ENCODE assay signal across 13 cellular contexts in the genomic region with DNA sequence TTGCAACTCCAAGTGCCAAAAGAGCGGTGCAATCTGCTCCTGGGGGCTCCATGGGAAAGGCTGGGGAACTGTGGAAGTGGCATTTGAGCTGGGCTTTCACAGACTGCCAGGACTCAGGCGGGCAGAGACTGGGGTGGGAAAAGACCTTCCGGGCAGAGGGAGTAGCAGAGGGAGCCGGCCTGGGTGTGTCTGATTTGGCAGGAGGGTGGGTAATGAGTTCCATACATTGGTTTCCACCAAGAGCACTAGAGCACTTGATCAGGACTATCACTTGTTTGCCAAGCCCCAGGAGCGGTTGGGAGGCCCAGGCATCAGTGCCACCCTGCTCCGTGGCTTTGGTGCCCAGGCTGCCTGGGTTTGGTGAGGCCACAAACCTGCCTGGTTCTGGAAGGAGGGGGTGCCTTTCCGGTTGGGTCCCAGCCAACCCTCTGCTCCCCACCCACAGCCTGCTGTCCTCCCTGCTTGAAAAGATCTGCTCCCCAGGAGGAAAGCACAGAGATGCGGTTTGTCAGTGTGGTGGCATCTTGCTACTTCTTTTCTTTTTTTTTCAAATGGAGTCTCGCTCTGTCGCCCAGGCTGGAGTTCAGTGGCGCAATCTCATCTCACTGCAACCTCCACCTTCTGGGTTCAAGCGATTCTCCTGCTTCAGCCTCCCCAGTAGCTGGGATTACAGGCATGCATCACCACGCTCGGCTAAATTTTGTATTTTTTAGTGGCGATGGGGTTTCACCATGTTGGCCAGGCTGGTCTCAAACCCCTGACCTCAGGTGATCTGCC. TPM values are rescaled to one million over a fixed set of nuclear protein-coding genes. Genes with fewer than 3 reads are reported as not detected.
DNase-seq lines count a peak whose midpoint lies in the region; ATAC-seq and TF ChIP-seq lines count a peak whose summit lies in the region.
"Had no signal": no experiment of that assay in that cellular context is flagged by ENCODE, and none has a peak within 500 bp of the region (broad histone marks: within the 10 kb centered on the region; RNA-seq: fewer than 3 reads in every experiment).

No MANE protein-coding gene starts in this region.

- H3K27ac ChIP-seq in HEK293 (ENCODE audit: extremely low read depth, low read depth, low read length): no peak overlapping the region
- H3K27ac ChIP-seq: SJCRH30 had no signal

- H3K4me1 Mint-ChIP-seq in activated naive CD4-positive, alpha-beta T cell treated with anti-CD3 and anti-CD28 coated beads, Interleukin-2, amount 10 ng/mL, durations not matched to agents 7 days and 5 days: peaks cover 29% of the 10 kb centered on the region
- H3K4me1 Mint-ChIP-seq in effector memory CD8-positive, alpha-beta T cell (ENCODE audit: low read depth in 2 of 2): peaks cover 10 to 18% of the 10 kb centered on the region in 2 donors
- peaks cover 26% of the 10 kb centered on the region for H3K4me1 Mint-ChIP-seq in stimulated activated effector memory CD8-positive, alpha-beta T cell treated with anti-CD3 and anti-CD28 coated beads, Interleukin-12 subunit alpha, Interleukin-12 subunit beta, amount 100 ng/mL, for 72 hours

- H3K4me1 ChIP-seq in HEK293 (ENCODE audit: control insufficient read depth, insufficient read depth, low read length): no peaks in the 10 kb centered on the region; the same call in 1 of the 2 replicates

- POLR2A ChIA-PET in HEK293 (lab: Yijun Ruan, JAX): interaction anchor here (1.0 to 2.4 kb wide), 4 partner anchors 8 to 15 kb away, joined by 3 to 11 read pairs (median 4); partner anchors contain the start of gene TRIM65

- no peak overlapping the region for H3K4me3 Mint-ChIP-seq in activated naive CD4-positive, alpha-beta T cell treated with anti-CD3 and anti-CD28 coated beads, Interleukin-2, amount 10 ng/mL, durations not matched to agents 7 days and 5 days
- H3K4me3 Mint-ChIP-seq in effector memory CD8-positive, alpha-beta T cell: peak overlapping the region in 1 of 2 donors; percentile 31
- H3K4me3 Mint-ChIP-seq in stimulated activated effector memory CD8-positive, alpha-beta T cell treated with anti-CD3 and anti-CD28 coated beads, Interleukin-12 subunit alpha, Interleukin-12 subunit beta, amount 100 ng/mL, for 72 hours: no peak overlapping the region

- H3K36me3 Mint-ChIP-seq in activated naive CD4-positive, alpha-beta T cell treated with anti-CD3 and anti-CD28 coated beads, Interleukin-2, amount 10 ng/mL, durations not matched to agents 7 days and 5 days: peaks cover 2% of the 10 kb centered on the region
- no peaks in the 10 kb centered on the region for H3K36me3 Mint-ChIP-seq in effector memory CD8-positive, alpha-beta T cell (ENCODE audit: insufficient read depth)
- H3K36me3 Mint-ChIP-seq in stimulated activated effector memory CD8-positive, alpha-beta T cell treated with anti-CD3 and anti-CD28 coated beads, Interleukin-12 subunit alpha, Interleukin-12 subunit beta, amount 100 ng/mL, for 72 hours: peaks cover 6% of the 10 kb centered on the region

- no peak overlapping the region for H3K4me3 ChIP-seq in HEK293 (ENCODE audit: low read depth, low read length)
- H3K4me3 ChIP-seq: SJCRH30 had no signal

- CTCF ChIA-PET in activated naive CD4-positive, alpha-beta T cell treated with anti-CD3 and anti-CD28 coated beads, Interleukin-2, amount 10 ng/mL, durations not matched to agents 7 days and 5 days (lab: Charles Lee): interaction anchor here (1.0 to 9.2 kb wide), 3 partner anchors 16 to 34 kb away, joined by 3 to 103 read pairs (median 56); partner anchors contain the start of genes TRIM65 and WBP2
- CTCF ChIA-PET in HEK293 (lab: Yijun Ruan, JAX): interaction anchor here (0.7 to 1.7 kb wide), 5 partner anchors 14 to 585 kb away, joined by 3 to 5 read pairs (median 3); partner anchors contain the start of gene TRIM65

- no peaks in the 10 kb centered on the region for H3K9me3 Mint-ChIP-seq in activated naive CD4-positive, alpha-beta T cell treated with anti-CD3 and anti-CD28 coated beads, Interleukin-2, amount 10 ng/mL, durations not matched to agents 7 days and 5 days
- H3K9me3 Mint-ChIP-seq in effector memory CD8-positive, alpha-beta T cell: no peaks in the 10 kb centered on the region
- no peaks in the 10 kb centered on the region for H3K9me3 Mint-ChIP-seq in stimulated activated effector memory CD8-positive, alpha-beta T cell treated with anti-CD3 and anti-CD28 coated beads, Interleukin-12 subunit alpha, Interleukin-12 subunit beta, amount 100 ng/mL, for 72 hours

- peaks cover 52% of the 10 kb centered on the region for H3K27me3 Mint-ChIP-seq in activated naive CD4-positive, alpha-beta T cell treated with anti-CD3 and anti-CD28 coated beads, Interleukin-2, amount 10 ng/mL, durations not matched to agents 7 days and 5 days
- no peaks in the 10 kb centered on the region for H3K27me3 Mint-ChIP-seq in effector memory CD8-positive, alpha-beta T cell

- no peaks in the 10 kb centered on the region; a peak in 1 of 3 replicates for H3K36me3 ChIP-seq in HEK293 (ENCODE audit: control insufficient read depth in 2 of 2, insufficient read depth in 1 of 2, low read length in 2 of 2)
- H3K36me3 ChIP-seq: SJCRH30 had no signal

- no peak for TF ChIP-seq CTCF in HEK293 (tag by site-specific recombination; IDR thresholded peaks at IDR 0.05)

- no peak for DNase-seq in activated naive CD4-positive, alpha-beta T cell treated with anti-CD3 and anti-CD28 coated beads, Interleukin-2, amount 10 ng/mL, durations not matched to agents 7 days and 5 days
- DNase-seq in activated naive CD4-positive, alpha-beta T cell treated with Interleukin-2 at 50 U/mL for 16 hours: no peak
- no peak for DNase-seq in effector memory CD8-positive, alpha-beta T cell
- DNase-seq in stimulated activated effector memory CD8-positive, alpha-beta T cell treated with anti-CD3 and anti-CD28 coated beads, Interleukin-12 subunit alpha, Interleukin-12 subunit beta, amount 100 ng/mL, for 72 hours (ENCODE audit: low spot score in 2 of 2): no peak
- DNase-seq in NCI-H1048 (lab: John Stamatoyannopoulos, UW) (no peak), G401 (ENCODE audit: low spot score) (no peak)
- DNase-seq: Kasumi-1, NCI-H1436, NCI-H2081, NCI-H524, SJCRH30 had no signal

- in situ Hi-C loops in G401 (cut with HindIII; ENCODE audit: low sequenced_read_pairs): no loop called here

- no peaks in the 10 kb centered on the region for H3K9me3 ChIP-seq in HEK293 (ENCODE audit: control insufficient read depth, insufficient read depth, low read depth, low read length)
- H3K9me3 ChIP-seq: SJCRH30 had no signal

- H3K27ac Mint-ChIP-seq in activated naive CD4-positive, alpha-beta T cell treated with anti-CD3 and anti-CD28 coated beads, Interleukin-2, amount 10 ng/mL, durations not matched to agents 7 days and 5 days: peak overlapping the region; percentile 28
- H3K27ac Mint-ChIP-seq in effector memory CD8-positive, alpha-beta T cell: no peak overlapping the region
- H3K27ac Mint-ChIP-seq in stimulated activated effector memory CD8-positive, alpha-beta T cell treated with anti-CD3 and anti-CD28 coated beads, Interleukin-12 subunit alpha, Interleukin-12 subunit beta, amount 100 ng/mL, for 72 hours: peak overlapping the region; percentile 17

- peak; percentile 32 for ATAC-seq in effector memory CD8-positive, alpha-beta T cell (replicated peaks)
- ATAC-seq in stimulated activated effector memory CD8-positive, alpha-beta T cell treated with anti-CD3 and anti-CD28 coated beads, Interleukin-12 subunit alpha, Interleukin-12 subunit beta, amount 100 ng/mL, for 72 hours: no peak

TF ChIP-seq in HEK293, 187 proteins besides CTCF, POLR2A, EP300 and RAD21:
- TF ChIP-seq MEIS1 (CRISPR knock-in tag; IDR thresholded peaks at IDR 0.05; ENCODE audit: borderline replicate concordance) (no peak), GLIS2 (tag by site-specific recombination; IDR thresholded peaks at IDR 0.05) (no peak), KLF1 (tag by site-specific recombination; IDR thresholded peaks at IDR 0.05) (peak; percentile 64), ZNF596 (tag by site-specific recombination; IDR thresholded peaks at IDR 0.05) (no peak), ZBTB1 (tag by site-specific recombination; IDR thresholded peaks at IDR 0.05) (no peak), ZNF114 (tag by site-specific recombination; IDR thresholded peaks at IDR 0.05) (no peak)
- TF ChIP-seq, protein P1, sequence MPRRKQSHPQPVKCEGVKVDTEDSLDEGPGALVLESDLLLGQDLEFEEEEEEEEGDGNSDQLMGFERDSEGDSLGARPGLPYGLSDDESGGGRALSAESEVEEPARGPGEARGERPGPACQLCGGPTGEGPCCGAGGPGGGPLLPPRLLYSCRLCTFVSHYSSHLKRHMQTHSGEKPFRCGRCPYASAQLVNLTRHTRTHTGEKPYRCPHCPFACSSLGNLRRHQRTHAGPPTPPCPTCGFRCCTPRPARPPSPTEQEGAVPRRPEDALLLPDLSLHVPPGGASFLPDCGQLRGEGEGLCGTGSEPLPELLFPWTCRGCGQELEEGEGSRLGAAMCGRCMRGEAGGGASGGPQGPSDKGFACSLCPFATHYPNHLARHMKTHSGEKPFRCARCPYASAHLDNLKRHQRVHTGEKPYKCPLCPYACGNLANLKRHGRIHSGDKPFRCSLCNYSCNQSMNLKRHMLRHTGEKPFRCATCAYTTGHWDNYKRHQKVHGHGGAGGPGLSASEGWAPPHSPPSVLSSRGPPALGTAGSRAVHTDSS (tag by site-specific recombination; IDR thresholded peaks at IDR 0.05): no peak
TF ChIP-seq in HEK293: peak in this region for 1.

RNA-seq across cellular contexts. Expression of gene TRIM47, which starts 3.5 kb away (rescaled TPM):
- total RNA-seq in G401 (2014; rRNA removed; shearing (Covaris generic)): 2.1 and 2.7 TPM in 2 replicates

RNA-seq across cellular contexts. Expression of gene TRIM65, which starts 14.9 kb away (rescaled TPM):
- 37.5 and 41.7 TPM in 2 replicates for total RNA-seq in G401 (2014; rRNA removed; shearing (Covaris generic))

RNA-seq across cellular contexts. Expression of gene MRPL38, which starts 22.8 kb away (rescaled TPM):
- total RNA-seq in G401 (2014; rRNA removed; shearing (Covaris generic)): 102 and 134 TPM in 2 replicates

RNA-seq across cellular contexts. Expression of gene WBP2, which starts 26.7 kb away (rescaled TPM):
- 18.6 and 18.7 TPM in 2 replicates for total RNA-seq in G401 (2014; rRNA removed; shearing (Covaris generic))

RNA-seq across cellular contexts. Expression of gene UNC13D, which starts 37.7 kb away (rescaled TPM):
- total RNA-seq in G401 (2014; rRNA removed; shearing (Covaris generic)): 2.8 and 6.0 TPM in 2 replicates
- total RNA-seq: RPMI7951 had no signal

Comparison
In these comparisons a context has a peak if more than half of its experiments do, and no peak if none do; other contexts are left out.
1. H3K27ac Mint-ChIP-seq: peak in activated naive CD4-positive, alpha-beta T cell treated with anti-CD3 and anti-CD28 coated beads, Interleukin-2, amount 10 ng/mL, durations not matched to agents 7 days and 5 days (single experiment) and stimulated activated effector memory CD8-positive, alpha-beta T cell treated with anti-CD3 and anti-CD28 coated beads, Interleukin-12 subunit alpha, Interleukin-12 subunit beta, amount 100 ng/mL, for 72 hours (single experiment); none in effector memory CD8-positive, alpha-beta T cell (0 of 2).